Comparison of ENCODE assay signal across 24 cellular contexts in genomic region chr2:128437181-128437520, GRCh38.
DNase-seq lines count a peak whose midpoint lies in the region; ATAC-seq, FAIRE-seq and TF ChIP-seq lines count a peak whose summit lies in the region.
"Had no signal": no experiment of that assay in that cellular context is flagged by ENCODE, and none has a peak within 500 bp of the region (broad histone marks: within the 10 kb centered on the region; RNA-seq: fewer than 3 reads in every experiment).

No MANE protein-coding gene starts in this region.

- H3K36me3 ChIP-seq in BLaER1 treated with 17β-estradiol and CSF1 and Interleukin-3, amounts not matched to agents 10 nM and 100 nM = no peaks in the 10 kb centered on the region
- H3K36me3 ChIP-seq in IMR-90 (ENCODE audit: control insufficient read depth, insufficient read depth, low read length) = no peaks in the 10 kb centered on the region
- H3K36me3 ChIP-seq in spleen = no peaks in the 10 kb centered on the region
- H3K36me3 ChIP-seq in MM.1S (replicated peaks; ENCODE audit: insufficient read depth, low read length) = no peaks in the 10 kb centered on the region
- H3K36me3 ChIP-seq: adrenal gland had no signal

- TF ChIP-seq POLR2A in IMR-90 (IDR thresholded peaks at IDR 0.05; ENCODE audit: low read depth, low read length) = no peak
- no peak for TF ChIP-seq POLR2A in spleen (IDR thresholded peaks at IDR 0.05)

- no peak overlapping the region for H3K14ac ChIP-seq in IMR-90 (replicated peaks; ENCODE audit: low read depth, low read length)

- no peak overlapping the region for H2BK15ac ChIP-seq in IMR-90 (ENCODE audit: low read depth, low read length)

- H4K20me1 ChIP-seq in BLaER1 treated with 17β-estradiol and CSF1 and Interleukin-3, amounts not matched to agents 10 nM and 100 nM = no peaks in the 10 kb centered on the region
- H4K20me1 ChIP-seq in IMR-90 (ENCODE audit: insufficient read depth, low read length) = no peaks in the 10 kb centered on the region
- no peaks in the 10 kb centered on the region for H4K20me1 ChIP-seq in MM.1S (ENCODE audit: insufficient read depth, low read length)

- no peaks in the 10 kb centered on the region for H3K79me2 ChIP-seq in MM.1S (ENCODE audit: low read length)

- H2BK120ac ChIP-seq in IMR-90 (ENCODE audit: low read depth, low read length) = no peak overlapping the region

- no peak for TF ChIP-seq RAD21 in IMR-90 (IDR thresholded peaks at IDR 0.05; ENCODE audit: low read length)

- 72% methylated on average over 6 of the region's 8 CpGs; no CpG with 5 or more reads in 1 of the 2 experiments for WGBS in IMR-90 (ENCODE audit: extremely low coverage in 2 of 2, insufficient read length in 1 of 2), 2 experiments
- WGBS in spleen, 5 donors = 43 to 61% (median 52%) methylated on average over 8 of the region's 8 CpGs

- DNase-seq in IMR-90 (no peak), islet precursor cell (peak; percentile 43), spleen (peak; percentile 54), frontal cortex (ENCODE audit: low spot score in 2 of 2) (no peak), MM.1S (no peak)
- DNase-seq: activated CD8-positive, alpha-beta T cell treated with anti-CD3 and anti-CD28 coated beads for 36 hours; activated naive CD4-positive, alpha-beta T cell treated with anti-CD3 and anti-CD28 coated beads for 36 hours; activated T-cell treated with anti-CD3 and anti-CD28 coated beads, Interleukin-2, amount 50 U/mL, for 1 hour; DMS79; effector CD4-positive, alpha-beta T cell; HCEC 1CT; Kasumi-1; kidney; NCI-H146; NCI-H82; psoas muscle; RPMI8226; T-helper 1 cell had no signal

- peak overlapping the region; percentile 67 to 100 (median 94) for H3K4me2 ChIP-seq in BLaER1 treated with 17β-estradiol and CSF1 and Interleukin-3, amounts not matched to agents 10 nM and 100 nM
- H3K4me2 ChIP-seq in IMR-90 (ENCODE audit: low read depth, low read length) (no peak overlapping the region), MM.1S (ENCODE audit: low read depth, low read length) (no peak overlapping the region)

- CTCF ChIA-PET in IMR-90 (lab: Yijun Ruan, JAX) = no interaction called here

- H3K9me3 ChIP-seq in BLaER1 treated with 17β-estradiol and CSF1 and Interleukin-3, amounts not matched to agents 10 nM and 100 nM (replicated peaks in 1 of 11) = 0 out of 22 replicates have a peak, but pooled peaks cover 0 to 1% (median 0%) of the 10 kb centered on the region in 11 experiments
- H3K9me3 ChIP-seq in IMR-90 (ENCODE audit: control insufficient read depth, insufficient read depth, low read length) (no peaks in the 10 kb centered on the region), spleen (peaks cover 0 to 4% (median 0%) of the 10 kb centered on the region in 8 donors), MM.1S (replicated peaks; ENCODE audit: insufficient read depth, low read length) (no peaks in the 10 kb centered on the region)
- H3K9me3 ChIP-seq: adrenal gland, psoas muscle had no signal

- H3K79me1 ChIP-seq in IMR-90 (ENCODE audit: low read depth in 1 of 2, low read length in 2 of 2) = no peaks in the 10 kb centered on the region

- H3K9me1 ChIP-seq in IMR-90 (ENCODE audit: insufficient read depth, low read length) = no peaks in the 10 kb centered on the region; the same call in 1 of the 2 replicates

- no peak overlapping the region for H3K56ac ChIP-seq in IMR-90 (ENCODE audit: extremely low read depth, insufficient read depth, low read length)

- dilution Hi-C loops in IMR-90 (cut with HindIII; ENCODE audit: low sequenced_read_pairs, unreplicated experiment) = no loop called here

- no peak for FAIRE-seq in frontal cortex (lab: Jason Lieb, UNC)
- FAIRE-seq: kidney had no signal

- in situ Hi-C loops in IMR-90 (cut with MboI; ENCODE audit: low sequenced_read_pairs) = no loop called here

- no peak overlapping the region for H2BK5ac ChIP-seq in IMR-90 (ENCODE audit: low read depth, low read length, poor library complexity, severe bottlenecking)

- no peaks in the 10 kb centered on the region for H3K9me2 ChIP-seq in MM.1S (replicated peaks; ENCODE audit: insufficient read depth, low read length)

- no peak overlapping the region for H2BK20ac ChIP-seq in IMR-90 (ENCODE audit: low read depth, low read length)

- peak overlapping the region; percentile 58 for H2AFZ ChIP-seq in IMR-90 (replicated peaks; ENCODE audit: low read length, poor library complexity)
- H2AFZ ChIP-seq in MM.1S (ENCODE audit: low read length) = no peak overlapping the region

- TF ChIP-seq CTCF in IMR-90 (conservative IDR thresholded peaks at IDR 0.05; ENCODE audit: low read depth, low read length) (no peak), spleen (IDR thresholded peaks at IDR 0.05 in 8 of 11, conservative IDR thresholded peaks at IDR 0.05 in 3 of 11) (no peak), MM.1S (IDR thresholded peaks at IDR 0.05; ENCODE audit: low read length) (no peak)

- H3K4ac ChIP-seq in IMR-90 (ENCODE audit: low read depth, low read length) = no peak overlapping the region

- H3K18ac ChIP-seq in IMR-90 (ENCODE audit: low read depth, low read length) = no peak overlapping the region

- H3K9ac ChIP-seq in BLaER1 treated with 17β-estradiol and CSF1 and Interleukin-3, amounts not matched to agents 10 nM and 100 nM = peak overlapping the region in 1 of 11 experiments; percentile 35; a peak in 3 of 22 replicates
- H3K9ac ChIP-seq in IMR-90 (ENCODE audit: low read depth, low read length) (no peak overlapping the region), MM.1S (ENCODE audit: low read length) (no peak overlapping the region)

- H2AK5ac ChIP-seq in IMR-90 (ENCODE audit: low read depth, low read length) = no peak overlapping the region

- no peak overlapping the region for H4K5ac ChIP-seq in IMR-90 (ENCODE audit: low read depth, low read length)

- intact Hi-C loops in IMR-90 (cut with micrococcal nuclease) (no loop called here), spleen (cut with DNase I; ENCODE audit: low total_unique reads) (no loop called here)

- peak overlapping the region in 8 of 11 experiments; percentile 22 to 55 (median 50); a peak in 13 of 22 replicates for H3K27ac ChIP-seq in BLaER1 treated with 17β-estradiol and CSF1 and Interleukin-3, amounts not matched to agents 10 nM and 100 nM
- no peak overlapping the region for H3K27ac ChIP-seq in IMR-90 (ENCODE audit: insufficient read depth, low read length)
- no peak overlapping the region for H3K27ac ChIP-seq in spleen
- H3K27ac ChIP-seq in MM.1S (ENCODE audit: low read length) = no peak overlapping the region
- H3K27ac ChIP-seq: adrenal gland, epithelial cell of prostate, psoas muscle had no signal

- H4K8ac ChIP-seq in IMR-90 (ENCODE audit: low read depth in 2 of 2, low read length in 2 of 2) = no peak overlapping the region

- ATAC-seq in IMR-90 (ENCODE audit: low read depth) = no peak
- no peak for ATAC-seq in HG02970 (IDR thresholded peaks at IDR 0.05; ENCODE audit: low FRiP score, unreplicated experiment)
- no peak for ATAC-seq in HG03175 (IDR thresholded peaks at IDR 0.05; ENCODE audit: unreplicated experiment)
- ATAC-seq: activated CD4-positive, CD25-positive, alpha-beta regulatory T cell treated with anti-CD3 and anti-CD28 coated beads, Interleukin-2, amount 50 U/mL, for 24 hours; activated CD8-positive, alpha-beta T cell treated with anti-CD3 and anti-CD28 coated beads for 36 hours; psoas muscle had no signal

- no peak overlapping the region for H3K23ac ChIP-seq in IMR-90 (ENCODE audit: low read depth, low read length)

- POLR2A ChIA-PET in IMR-90 (lab: Charles Lee; ENCODE audit: unreplicated experiment) = no interaction called here

- H3K27me3 ChIP-seq in BLaER1 treated with 17β-estradiol and CSF1 and Interleukin-3, amounts not matched to agents 10 nM and 100 nM = peaks cover 0 to 21% (median 0%) of the 10 kb centered on the region in 11 experiments; a peak in 3 of 22 replicates
- H3K27me3 ChIP-seq in IMR-90 (ENCODE audit: control insufficient read depth, insufficient read depth, low read length) = no peaks in the 10 kb centered on the region; the same call in none of the 2 replicates
- H3K27me3 ChIP-seq in spleen (replicated peaks in 1 of 7) = peaks cover 0 to 15% (median 0%) of the 10 kb centered on the region in 7 donors
- H3K27me3 ChIP-seq in MM.1S (replicated peaks; ENCODE audit: insufficient read depth, low read length) = no peaks in the 10 kb centered on the region
- H3K27me3 ChIP-seq: adrenal gland had no signal

- no peak overlapping the region for H4K91ac ChIP-seq in IMR-90 (ENCODE audit: insufficient read depth, low read depth, low read length)

- H3K4me3 ChIP-seq in BLaER1 treated with 17β-estradiol and CSF1 and Interleukin-3, amounts not matched to agents 10 nM and 100 nM = peak overlapping the region in 1 of 10 experiments; percentile 31; a peak in 2 of 20 replicates
- H3K4me3 ChIP-seq in IMR-90 (ENCODE audit: insufficient read depth, low read depth, low read length) = no peak overlapping the region
- H3K4me3 ChIP-seq in spleen = no peak overlapping the region
- H3K4me3 ChIP-seq in MM.1S (ENCODE audit: low read length) = no peak overlapping the region
- H3K4me3 ChIP-seq: adrenal gland, psoas muscle had no signal

- no peak overlapping the region for H2AK9ac ChIP-seq in IMR-90 (replicated peaks; ENCODE audit: low read depth, low read length, poor library complexity)

- H3F3A ChIP-seq in MM.1S (ENCODE audit: insufficient read depth, low read length) = no peaks in the 10 kb centered on the region

- H3K4me1 ChIP-seq in BLaER1 treated with 17β-estradiol and CSF1 and Interleukin-3, amounts not matched to agents 10 nM and 100 nM = peaks cover 52 to 83% (median 82%) of the 10 kb centered on the region in 10 experiments
- H3K4me1 ChIP-seq in IMR-90 (ENCODE audit: control insufficient read depth, insufficient read depth, low read length) (peaks cover 1% of the 10 kb centered on the region; the same call in 1 of the 2 replicates), spleen (peaks cover under 1 to 25% (median 20%) of the 10 kb centered on the region in 6 donors), MM.1S (ENCODE audit: low read length) (no peaks in the 10 kb centered on the region)

- BruUV-seq in IMR-90 (replicated peaks; lab: Mats Ljungman, UMichigan) = no TSS peak

TF ChIP-seq in IMR-90, 13 proteins besides CTCF, POLR2A, EP300 and RAD21 (continues in another document):
- TF ChIP-seq NFE2L2 (IDR thresholded peaks at IDR 0.05; ENCODE audit: low read depth, low read length) (no peak), BHLHE40 (IDR thresholded peaks at IDR 0.05; ENCODE audit: low read depth, low read length) (no peak), CEBPB (IDR thresholded peaks at IDR 0.05; ENCODE audit: low read depth, low read length) (no peak), RCOR1 (IDR thresholded peaks at IDR 0.05; ENCODE audit: insufficient replicate concordance, low read length) (no peak), MAZ (IDR thresholded peaks at IDR 0.05; ENCODE audit: borderline replicate concordance, low read depth, low read length) (no peak)

Comparison
In these comparisons a context has a peak if more than half of its experiments do, and no peak if none do; other contexts are left out.
1. H3K27ac ChIP-seq: peak in BLaER1 treated with 17β-estradiol and CSF1 and Interleukin-3, amounts not matched to agents 10 nM and 100 nM (8 of 11); none in IMR-90 (single experiment), spleen (0 of 8) and MM.1S (single experiment).
2. H3K4me2 ChIP-seq: peak in BLaER1 treated with 17β-estradiol and CSF1 and Interleukin-3, amounts not matched to agents 10 nM and 100 nM (11 of 11); none in IMR-90 (single experiment) and MM.1S (single experiment).
3. DNase-seq: peak in islet precursor cell (single experiment) and spleen (single experiment); none in IMR-90 (single experiment), frontal cortex (0 of 2) and MM.1S (single experiment).